ENCODE assay signal across 1 cellular context in the genomic region with DNA sequence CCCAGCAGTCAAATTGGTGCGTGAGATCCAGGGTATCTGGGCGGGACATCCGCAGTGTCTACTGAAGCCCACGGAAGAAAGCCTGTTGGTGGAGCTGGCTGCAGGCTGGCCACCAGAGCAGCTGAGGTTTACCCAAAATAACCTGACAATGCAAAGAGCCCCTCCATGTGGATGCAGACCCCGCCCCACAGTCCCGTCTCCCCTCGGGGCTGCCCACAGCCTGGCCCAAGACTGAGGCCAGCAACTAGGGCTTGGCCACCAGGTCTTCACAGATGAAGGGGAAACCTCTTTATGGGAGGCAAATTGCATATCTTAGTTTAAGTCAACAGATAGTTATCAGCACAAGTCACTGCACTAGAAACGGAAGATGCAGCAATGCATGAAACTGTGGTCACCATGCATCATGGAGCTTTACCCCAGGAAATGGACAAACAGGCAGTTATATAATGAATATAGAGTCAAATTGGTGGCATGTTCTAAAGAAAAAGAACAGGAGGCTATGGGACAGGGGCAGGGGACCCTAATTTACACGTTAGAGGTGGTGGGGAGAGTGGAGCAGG.
TF ChIP-seq lines count a peak whose summit lies in the region.

No MANE protein-coding gene starts in this region.

TF ChIP-seq in IMR-90, 13 proteins besides CTCF, POLR2A, EP300 and RAD21 (continued from another document):
- TF ChIP-seq MAFK (IDR thresholded peaks at IDR 0.05; ENCODE audit: low read depth, low read length), result no peak
- TF ChIP-seq USF2 (IDR thresholded peaks at IDR 0.05; ENCODE audit: low read depth, low read length), result no peak
- TF ChIP-seq SMC3 (IDR thresholded peaks at IDR 0.05; ENCODE audit: low read depth, low read length), result no peak
- no peak for TF ChIP-seq CHD1 (IDR thresholded peaks at IDR 0.05; ENCODE audit: low read depth, low read length)
- TF ChIP-seq MXI1 (IDR thresholded peaks at IDR 0.05; ENCODE audit: borderline replicate concordance, low read depth, low read length), result no peak
- TF ChIP-seq NFE2L2 (IDR thresholded peaks at IDR 0.05; ENCODE audit: low read depth, low read length), result no peak
- TF ChIP-seq BHLHE40 (IDR thresholded peaks at IDR 0.05; ENCODE audit: low read depth, low read length), result no peak
- TF ChIP-seq FOS (IDR thresholded peaks at IDR 0.05; ENCODE audit: low read depth, low read length), result no peak
- no peak for TF ChIP-seq RCOR1 (IDR thresholded peaks at IDR 0.05; ENCODE audit: insufficient replicate concordance, low read length)
TF ChIP-seq in IMR-90: peak in this region for 0.
